ENCODE assay signal across 10 cellular contexts in genomic region chr9:107587175-107587963, GRCh38.
DNase-seq lines count a peak whose midpoint lies in the region; ATAC-seq and TF ChIP-seq lines count a peak whose summit lies in the region.
"Had no signal": no experiment of that assay in that cellular context is flagged by ENCODE, and none has a peak within 500 bp of the region (broad histone marks: within the 10 kb centered on the region; RNA-seq: fewer than 3 reads in every experiment).

No MANE protein-coding gene starts in this region.

- H3K4me1 ChIP-seq in Caco-2 = peaks cover 21% of the 10 kb centered on the region
- H3K4me1 ChIP-seq in gastroesophageal sphincter = no peaks in the 10 kb centered on the region
- no peaks in the 10 kb centered on the region for H3K4me1 ChIP-seq in parathyroid adenoma

- H3K27me3 ChIP-seq in Caco-2 (replicated peaks; ENCODE audit: control insufficient read depth, insufficient read depth, low read length) (no peaks in the 10 kb centered on the region), gastroesophageal sphincter (no peaks in the 10 kb centered on the region), parathyroid adenoma (ENCODE audit: control insufficient read depth, insufficient read depth, low read length) (no peaks in the 10 kb centered on the region)

- H3K27ac ChIP-seq in gastroesophageal sphincter = peak overlapping the region in 3 of 4 donors; percentile 62 to 64 (median 62)
- peak overlapping the region; percentile 68 for H3K27ac ChIP-seq in parathyroid adenoma

- TF ChIP-seq POLR2A in gastroesophageal sphincter (IDR thresholded peaks at IDR 0.05) = no peak

- H3K27ac Mint-ChIP-seq in Caco-2 (ENCODE audit: unreplicated experiment) = peak overlapping the region; percentile 55
- H3K27ac Mint-ChIP-seq: T-helper 1 cell treated with Interleukin-12 subunit alpha and Interleukin-12 subunit beta and Interleukin-4 antibody, amounts not matched to agents 30 μg/mL and 1 μg/mL, for 36 hours had no signal

- peaks cover 44% of the 10 kb centered on the region for H3K4me1 Mint-ChIP-seq in Caco-2 (ENCODE audit: low read depth, unreplicated experiment)

- intact Hi-C loops in Caco-2 (cut with micrococcal nuclease; ENCODE audit: unreplicated experiment) = loop anchor here (1.0 to 5.0 kb wide), 2 partner anchors 52 to 205 kb away; no protein-coding TSS in a partner anchor

- no peak for TF ChIP-seq EP300 in gastroesophageal sphincter (IDR thresholded peaks at IDR 0.05)

- H3K9me3 ChIP-seq in Caco-2 (no peaks in the 10 kb centered on the region), gastroesophageal sphincter (no peaks in the 10 kb centered on the region), parathyroid adenoma (ENCODE audit: control insufficient read depth, low read length) (no peaks in the 10 kb centered on the region)

- H3K9me3 Mint-ChIP-seq in Caco-2 (ENCODE audit: unreplicated experiment) = no peaks in the 10 kb centered on the region
- H3K9me3 Mint-ChIP-seq: T-helper 1 cell treated with Interleukin-12 subunit alpha and Interleukin-12 subunit beta and Interleukin-4 antibody, amounts not matched to agents 30 μg/mL and 1 μg/mL, for 36 hours had no signal

- CTCF ChIA-PET in Caco-2 (lab: Charles Lee) = interaction anchor here (0.5 kb wide), 1 partner anchor 978 kb away, joined by 3 read pairs; no protein-coding TSS in a partner anchor

- peak; percentile 80 for ATAC-seq in gastroesophageal sphincter
- no peak for ATAC-seq in HG03432 (IDR thresholded peaks at IDR 0.05; ENCODE audit: unreplicated experiment)

- H3K4me2 ChIP-seq in parathyroid adenoma (ENCODE audit: low read length) = peak overlapping the region; percentile 84

- no TSS peak for BruUV-seq in Caco-2 (replicated peaks; lab: Mats Ljungman, UMichigan)

- POLR2A ChIA-PET in Caco-2 (lab: Charles Lee) = interaction anchor here (0.6 kb wide), 1 partner anchor 98 kb away, joined by 3 read pairs; the partner anchor contains the start of gene KLF4

- no peak for TF ChIP-seq CTCF in Caco-2 (IDR thresholded peaks at IDR 0.05; ENCODE audit: insufficient read depth in 1 of 2, low read depth in 1 of 2, low read length in 1 of 2, severe bottlenecking in 1 of 2, unreplicated experiment in 1 of 2)
- TF ChIP-seq CTCF in gastroesophageal sphincter (IDR thresholded peaks at IDR 0.05) = no peak
- TF ChIP-seq CTCF in parathyroid adenoma (IDR thresholded peaks at IDR 0.05) = no peak

- H3K36me3 Mint-ChIP-seq in Caco-2 (ENCODE audit: insufficient read depth, unreplicated experiment) = no peaks in the 10 kb centered on the region

- no peaks in the 10 kb centered on the region for H3K79me2 ChIP-seq in parathyroid adenoma

- no peak overlapping the region for H2AFZ ChIP-seq in parathyroid adenoma

- H3K27me3 Mint-ChIP-seq in Caco-2 (ENCODE audit: insufficient read depth, unreplicated experiment) = no peaks in the 10 kb centered on the region

- DNase-seq in Caco-2 = peak; percentile 62 to 80
- peak; percentile 42 for DNase-seq in NOMO-1 treated with dmso at 0.1 percent for 144 hours (lab: John Stamatoyannopoulos, UW; ENCODE audit: unreplicated experiment)
- no peak for DNase-seq in NCI-H82 treated with DMSO at 0.1 percent for 48 hours (lab: John Stamatoyannopoulos, UW; ENCODE audit: unreplicated experiment)
- DNase-seq in NCI-H345 (lab: John Stamatoyannopoulos, UW) = no peak
- DNase-seq in NCI-H446 treated with DMSO at 0.1 percent for 48 hours (lab: John Stamatoyannopoulos, UW) = no peak
- DNase-seq: islet precursor cell had no signal

- WGBS in gastroesophageal sphincter (ENCODE audit: low coverage in 1 of 2), 2 donors = 42 to 45% methylated on average over 4 to 8 of the region's 26 CpGs

- H3K36me3 ChIP-seq in Caco-2 (ENCODE audit: control insufficient read depth, insufficient read depth, low read length) (no peaks in the 10 kb centered on the region), gastroesophageal sphincter (no peaks in the 10 kb centered on the region), parathyroid adenoma (ENCODE audit: control insufficient read depth, insufficient read depth, low read length) (no peaks in the 10 kb centered on the region)

- H3K4me3 ChIP-seq in Caco-2 (ENCODE audit: low read depth, low read length) (peak overlapping the region; percentile 28), gastroesophageal sphincter (no peak overlapping the region), parathyroid adenoma (ENCODE audit: low read depth, low read length) (peak overlapping the region; percentile 47)

- peak overlapping the region; percentile 72 for H3K4me3 Mint-ChIP-seq in Caco-2 (ENCODE audit: unreplicated experiment)
- H3K4me3 Mint-ChIP-seq: T-helper 1 cell treated with Interleukin-12 subunit alpha and Interleukin-12 subunit beta and Interleukin-4 antibody, amounts not matched to agents 30 μg/mL and 1 μg/mL, for 36 hours had no signal

- no peak overlapping the region for H3K9ac ChIP-seq in parathyroid adenoma

Comparison
In these comparisons a context has a peak if more than half of its experiments do, and no peak if none do; other contexts are left out.
1. DNase-seq: peak in Caco-2 (2 of 2) and NOMO-1 treated with dmso at 0.1 percent for 144 hours (single experiment); none in NCI-H82 treated with DMSO at 0.1 percent for 48 hours (single experiment), NCI-H345 (single experiment) and NCI-H446 treated with DMSO at 0.1 percent for 48 hours (single experiment).
2. H3K4me3 ChIP-seq: peak in Caco-2 (single experiment) and parathyroid adenoma (single experiment); none in gastroesophageal sphincter (0 of 2).